In the genomic region with DNA sequence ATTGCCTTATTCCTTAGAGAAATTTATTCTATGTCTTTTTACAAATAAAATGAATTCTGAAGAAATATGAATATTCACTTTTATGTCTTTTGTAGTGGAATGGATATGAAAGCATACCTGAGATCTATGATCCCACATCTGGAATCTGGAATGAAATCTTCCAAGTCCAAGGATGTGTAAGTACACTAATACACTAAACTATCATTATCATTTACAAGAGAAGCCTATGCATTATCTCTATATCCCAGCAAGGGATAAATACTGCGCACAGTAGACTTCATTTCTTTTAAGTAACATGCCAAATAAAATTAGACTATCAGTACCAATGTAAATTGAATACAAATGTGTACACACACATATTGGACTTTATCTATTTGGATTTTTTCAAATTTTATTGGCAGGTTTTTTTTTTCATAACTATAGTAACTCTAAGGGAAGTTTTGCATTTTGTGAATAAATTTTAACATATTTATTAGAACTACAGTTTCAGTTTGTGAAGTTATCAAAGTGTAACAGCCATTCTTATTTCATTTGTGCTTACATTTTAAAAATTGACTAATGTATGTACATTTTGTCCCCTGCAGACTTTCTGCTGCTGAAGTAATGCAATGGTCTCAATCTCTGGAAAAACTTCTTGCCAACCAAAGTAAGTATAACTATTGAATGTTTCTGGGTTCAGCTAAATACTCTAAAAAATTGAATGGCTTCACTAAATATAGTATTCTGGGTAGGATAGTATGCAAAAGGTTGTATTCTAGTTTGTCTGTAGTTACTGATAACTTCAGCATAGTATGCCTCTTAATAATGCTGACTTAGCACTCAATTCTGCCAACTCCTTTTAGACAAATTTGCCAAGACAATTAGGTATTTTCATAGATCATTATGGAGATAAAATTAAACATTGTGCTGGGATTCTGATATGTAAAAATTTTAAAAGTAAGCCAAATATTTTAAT, we compare ENCODE assay signal across 1 cellular context.
A peak's percentile ranks its signal among the peaks of the same experiment; 100 is the strongest.
TF ChIP-seq lines count a peak whose summit lies in the region.

No MANE protein-coding gene starts in this region.

TF ChIP-seq in GM12878, 131 proteins besides CTCF, POLR2A, EP300 and RAD21 (continued from another document):
- TF ChIP-seq CEBPZ (IDR thresholded peaks at IDR 0.05; ENCODE audit: low read depth, low read length) = peak; percentile 27; the same call in 1 of the 2 replicates
- TF ChIP-seq CBFB (IDR thresholded peaks at IDR 0.05; ENCODE audit: low read depth) = no peak
- no peak for TF ChIP-seq SKIL (IDR thresholded peaks at IDR 0.05; ENCODE audit: low read depth, poor library complexity, severe bottlenecking)
- no peak for TF ChIP-seq KAT2A (conservative IDR thresholded peaks at IDR 0.05; ENCODE audit: control insufficient read depth, low read depth, low read length)
- TF ChIP-seq MLLT1 (IDR thresholded peaks at IDR 0.05) = peak; percentile 57
- peak; percentile 41; the same call in 1 of the 2 replicates for TF ChIP-seq POLR2AphosphoS2 (IDR thresholded peaks at IDR 0.05; ENCODE audit: low read depth, low read length)
- TF ChIP-seq ZBED1 (IDR thresholded peaks at IDR 0.05; ENCODE audit: borderline replicate concordance) = no peak
- no peak for TF ChIP-seq TBL1XR1 (IDR thresholded peaks at IDR 0.05; ENCODE audit: low read depth, low read length)
- no peak for TF ChIP-seq TCF3 (IDR thresholded peaks at IDR 0.05; ENCODE audit: borderline replicate concordance, insufficient read depth, low read depth, low read length)
- TF ChIP-seq JUNB (IDR thresholded peaks at IDR 0.05) = no peak
- no peak for TF ChIP-seq MEF2A (IDR thresholded peaks at IDR 0.05; ENCODE audit: insufficient read depth, low read depth, low read length)
- 0 out of 2 replicates have a peak, but pooled peaks have one; percentile 4 for TF ChIP-seq ZNF384 (IDR thresholded peaks at IDR 0.05; ENCODE audit: borderline replicate concordance, low read depth, low read length)
TF ChIP-seq in GM12878: peak in this region for 15.
